In the genomic region with DNA sequence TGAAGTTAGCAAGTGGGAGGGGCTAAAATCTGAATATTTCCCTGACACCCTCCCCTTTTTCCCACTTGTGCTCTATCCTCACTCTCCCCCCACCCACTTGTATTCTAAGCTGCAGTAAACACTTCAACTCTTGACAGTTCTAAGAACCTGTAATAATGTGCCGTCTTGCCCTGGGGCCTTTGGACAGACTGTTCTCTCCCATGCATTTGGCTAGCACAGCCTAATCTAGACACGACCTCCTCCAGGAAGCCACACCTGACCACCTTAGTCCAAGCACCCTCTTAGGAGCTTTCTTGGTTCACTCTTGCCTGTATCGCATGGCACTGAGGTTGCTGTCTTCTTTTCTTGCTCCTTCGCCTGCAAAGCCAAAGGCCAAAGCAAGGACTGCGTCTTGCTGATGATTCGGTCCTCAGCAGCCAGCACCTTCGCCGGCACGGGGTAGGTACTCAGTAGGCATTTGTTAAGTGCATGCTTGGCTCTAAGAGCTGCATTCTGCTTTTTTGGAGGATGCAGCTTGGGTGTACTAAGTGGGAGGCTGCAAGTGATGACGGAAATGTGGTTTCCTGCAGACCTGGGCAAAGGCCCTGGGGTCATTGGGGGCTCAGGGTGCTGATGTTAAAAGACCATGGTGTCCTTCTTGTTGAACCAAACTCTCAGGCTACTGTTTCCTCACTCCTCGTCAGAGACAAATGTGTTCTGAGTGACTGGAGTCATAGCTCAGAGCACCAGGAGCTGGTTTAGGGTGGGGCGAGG, we compare ENCODE assay signal across 9 cellular contexts. TPM values are rescaled to one million over a fixed set of nuclear protein-coding genes. Genes with fewer than 3 reads are reported as not detected.
DNase-seq lines count a peak whose midpoint lies in the region; ATAC-seq and TF ChIP-seq lines count a peak whose summit lies in the region.
"Had no signal": no experiment of that assay in that cellular context is flagged by ENCODE, and none has a peak within 500 bp of the region (broad histone marks: within the 10 kb centered on the region; RNA-seq: fewer than 3 reads in every experiment).

No MANE protein-coding gene starts in this region.

- no peak for TF ChIP-seq CTCF in RWPE1 (conservative IDR thresholded peaks at IDR 0.05; ENCODE audit: low read depth)
- TF ChIP-seq CTCF in progenitor cell of endocrine pancreas (IDR thresholded peaks at IDR 0.05; ENCODE audit: unreplicated experiment), result no peak

- H3K27ac ChIP-seq in RWPE1 (peak overlapping the region; percentile 97), esophagus (ENCODE audit: low read depth in 2 of 2, low read length in 1 of 2) (peak overlapping the region; percentile 87 to 94)

- DNase-seq in T-helper 1 cell, result no peak
- DNase-seq in RWPE1 (ENCODE audit: low spot score), result no peak
- DNase-seq in progenitor cell of endocrine pancreas (ENCODE audit: low spot score, unreplicated experiment), result no peak
- DNase-seq in GM19238 (ENCODE audit: insufficient read length, low spot score), result no peak
- DNase-seq: activated CD4-positive, alpha-beta T cell treated with anti-CD3 and anti-CD28 coated beads, Interleukin-2, amount 50 U/mL, for 4 hours had no signal

- ATAC-seq in HG03175 (IDR thresholded peaks at IDR 0.05; ENCODE audit: unreplicated experiment) (no peak), HG03039 (IDR thresholded peaks at IDR 0.05; ENCODE audit: unreplicated experiment) (no peak)

- H3K4me3 Mint-ChIP-seq in T-helper 1 cell treated with Interleukin-12 subunit alpha and Interleukin-12 subunit beta and Interleukin-4 antibody, amounts not matched to agents 30 μg/mL and 1 μg/mL, for 36 hours, result peak overlapping the region; percentile 17
- H3K4me3 Mint-ChIP-seq in progenitor cell of endocrine pancreas (ENCODE audit: low read depth), result peak overlapping the region; percentile 70

- peak overlapping the region in 1 of 2 donors; percentile 9 for H3K4me3 ChIP-seq in esophagus (ENCODE audit: low read depth in 1 of 2, low read length in 2 of 2)

- H3K27me3 Mint-ChIP-seq in T-helper 1 cell treated with Interleukin-12 subunit alpha and Interleukin-12 subunit beta and Interleukin-4 antibody, amounts not matched to agents 30 μg/mL and 1 μg/mL, for 36 hours (ENCODE audit: low read depth), result peaks cover 22% of the 10 kb centered on the region
- H3K27me3 Mint-ChIP-seq in progenitor cell of endocrine pancreas, result no peaks in the 10 kb centered on the region

- CTCF ChIA-PET in RWPE1 (lab: Yijun Ruan, JAX), result interaction anchor here (0.5 to 0.6 kb wide), 3 partner anchors 676 to 1813 kb away, joined by 3 to 5 read pairs (median 4); no protein-coding TSS in a partner anchor

- H3K9me3 Mint-ChIP-seq in T-helper 1 cell treated with Interleukin-12 subunit alpha and Interleukin-12 subunit beta and Interleukin-4 antibody, amounts not matched to agents 30 μg/mL and 1 μg/mL, for 36 hours, result no peaks in the 10 kb centered on the region
- no peaks in the 10 kb centered on the region for H3K9me3 Mint-ChIP-seq in progenitor cell of endocrine pancreas (ENCODE audit: low read depth)

- 61 to 66% methylated on average over 12 of the region's 12 CpGs for WGBS in esophagus, 2 donors

- peaks cover 0 to 2% of the 10 kb centered on the region in 2 donors for H3K36me3 ChIP-seq in esophagus (ENCODE audit: control insufficient read depth in 2 of 2, insufficient read depth in 2 of 2, low read length in 1 of 2)

- no peak overlapping the region for H3K27ac Mint-ChIP-seq in T-helper 1 cell treated with Interleukin-12 subunit alpha and Interleukin-12 subunit beta and Interleukin-4 antibody, amounts not matched to agents 30 μg/mL and 1 μg/mL, for 36 hours
- peak overlapping the region; percentile 98 for H3K27ac Mint-ChIP-seq in progenitor cell of endocrine pancreas

- H3K4me1 ChIP-seq in esophagus (ENCODE audit: control insufficient read depth in 2 of 2, insufficient read depth in 2 of 2, low read length in 1 of 2), result peaks cover 2 to 11% of the 10 kb centered on the region in 2 donors

- H3K9me3 ChIP-seq in esophagus (ENCODE audit: control insufficient read depth in 2 of 2, insufficient read depth in 1 of 2, low read depth in 1 of 2, low read length in 1 of 2), result no peaks in the 10 kb centered on the region

- peaks cover 15% of the 10 kb centered on the region for H3K4me1 Mint-ChIP-seq in T-helper 1 cell treated with Interleukin-12 subunit alpha and Interleukin-12 subunit beta and Interleukin-4 antibody, amounts not matched to agents 30 μg/mL and 1 μg/mL, for 36 hours (ENCODE audit: low read depth)
- peaks cover 40% of the 10 kb centered on the region for H3K4me1 Mint-ChIP-seq in progenitor cell of endocrine pancreas (ENCODE audit: low read depth)

- no peaks in the 10 kb centered on the region for H3K27me3 ChIP-seq in esophagus (ENCODE audit: control insufficient read depth in 1 of 2, insufficient read depth in 2 of 2, low read length in 2 of 2)

- POLR2A ChIA-PET in RWPE1 (lab: Yijun Ruan, JAX; ENCODE audit: low non-redundant PET), result interaction anchor here (0.5 to 0.6 kb wide), 2 partner anchors 86 to 92 kb away, joined by 3 to 4 read pairs; no protein-coding TSS in a partner anchor

- peaks cover 6% of the 10 kb centered on the region for H3K36me3 Mint-ChIP-seq in T-helper 1 cell treated with Interleukin-12 subunit alpha and Interleukin-12 subunit beta and Interleukin-4 antibody, amounts not matched to agents 30 μg/mL and 1 μg/mL, for 36 hours (ENCODE audit: low read depth)
- no peaks in the 10 kb centered on the region for H3K36me3 Mint-ChIP-seq in progenitor cell of endocrine pancreas (ENCODE audit: insufficient read depth)

RNA-seq across cellular contexts. Expression of a gene that starts 2.0 kb away (rescaled TPM):
- polyA plus RNA-seq in esophagus, result 10 to 100 TPM; 21.1 to 62.1 TPM
- total RNA-seq in progenitor cell of endocrine pancreas, result 69.3 and 70.0 TPM in 2 replicates
